Comparison of ENCODE assay signal across 22 cellular contexts in the genomic region with DNA sequence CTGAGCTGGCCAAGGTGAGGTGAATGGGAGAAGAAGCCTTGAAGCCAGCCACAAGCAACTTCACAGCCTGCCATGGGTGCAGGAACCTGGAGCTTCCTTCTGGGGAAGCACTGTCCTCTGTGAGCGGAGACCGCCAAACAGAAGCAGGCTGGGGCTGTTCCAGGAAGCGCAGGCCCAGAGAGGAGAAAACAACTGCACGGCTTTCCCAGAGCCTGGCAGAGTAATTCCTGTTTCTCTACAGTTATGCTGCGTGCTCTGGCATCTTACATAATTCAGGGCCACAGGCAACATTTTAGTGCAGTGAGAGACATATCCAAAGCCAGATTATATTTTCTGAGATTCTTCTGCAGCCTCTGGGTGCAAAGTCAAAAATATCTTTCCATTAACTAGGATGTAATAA.
"Had no signal": no experiment of that assay in that cellular context is flagged by ENCODE, and none has a peak within 500 bp of the region (broad histone marks: within the 10 kb centered on the region; RNA-seq: fewer than 3 reads in every experiment).

No MANE protein-coding gene starts in this region.

- H3K27me3 ChIP-seq: SJSA1 had no signal

- H3K4me3 ChIP-seq: SJSA1, SK-N-MC had no signal

- DNase-seq: IMR-90, Kasumi-1, MM.1S, NCI-H1105, NCI-H1417, NCI-H1436 treated with DMSO at 0.1 percent for 48 hours, NCI-H187, NCI-H2081 treated with DMSO at 0.1 percent for 48 hours, NCI-H2171, NCI-H226, NCI-H446, NCI-H510A, NCI-H524 treated with DMSO at 0.1 percent for 48 hours, NCI-H69, NCI-H774, Right ventricle myocardium superior, RPMI8226, SIG-M5, SW 1271 had no signal

- H3K27ac ChIP-seq: KMS-11, SJSA1, SK-N-MC had no signal
